In the genomic region with DNA sequence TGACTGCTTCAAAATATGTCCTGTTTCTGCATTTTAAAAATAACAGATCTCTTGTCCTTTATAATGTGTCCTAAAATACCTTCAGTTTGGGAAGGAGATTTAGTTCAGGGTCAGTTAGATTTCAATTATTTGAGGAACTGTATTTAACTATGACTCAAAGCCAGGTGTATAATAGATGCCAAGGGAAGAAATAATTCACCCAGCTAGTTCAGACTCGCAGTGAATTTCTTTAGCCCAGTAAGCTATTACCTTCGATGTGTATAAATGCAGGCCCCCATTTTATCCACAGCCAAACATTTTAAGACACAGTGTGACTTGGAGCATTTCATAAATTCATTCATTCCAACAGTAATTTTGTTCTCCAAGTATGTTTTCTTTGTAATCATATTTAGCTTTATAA, we compare ENCODE assay signal across 18 cellular contexts.
DNase-seq lines count a peak whose midpoint lies in the region; ATAC-seq, FAIRE-seq and TF ChIP-seq lines count a peak whose summit lies in the region.
"Had no signal": no experiment of that assay in that cellular context is flagged by ENCODE, and none has a peak within 500 bp of the region (broad histone marks: within the 10 kb centered on the region; RNA-seq: fewer than 3 reads in every experiment).

No MANE protein-coding gene starts in this region.

- DNase-seq in mammary epithelial cell: peak; percentile 55
- no peak for DNase-seq in MCF 10A (ENCODE audit: unreplicated experiment)
- no peak for DNase-seq in epithelial cell of prostate (ENCODE audit: low read depth, low spot score)
- no peak for DNase-seq in keratinocyte (ENCODE audit: low read depth, low spot score)
- DNase-seq in hippocampal formation (lab: John Stamatoyannopoulos, UW): no peak
- no peak for DNase-seq in pancreas
- DNase-seq: Calu3; CD8-positive, alpha-beta T cell; DMS79 treated with DMSO at 0.1 percent for 48 hours; GM23248; IMR-90 had no signal

- H3K27me3 Mint-ChIP-seq in MCF 10A (ENCODE audit: insufficient read depth, unreplicated experiment): no peaks in the 10 kb centered on the region
- H3K27me3 Mint-ChIP-seq: B cell had no signal

- TF ChIP-seq CTCF in mammary epithelial cell (conservative IDR thresholded peaks at IDR 0.05 in 1 of 2, IDR thresholded peaks at IDR 0.05 in 1 of 2; ENCODE audit: extremely low read depth in 1 of 2, insufficient read depth in 1 of 2, low read depth in 1 of 2, low read length in 2 of 2) (no peak), MCF 10A (IDR thresholded peaks at IDR 0.05; ENCODE audit: unreplicated experiment) (no peak), keratinocyte (optimal IDR thresholded peaks at IDR 0.05 in 1 of 3, IDR thresholded peaks at IDR 0.05 in 1 of 3, conservative IDR thresholded peaks at IDR 0.05 in 1 of 3; ENCODE audit: extremely low read depth in 1 of 3, insufficient read depth in 2 of 3, low read length in 3 of 3) (no peak), pancreas (IDR thresholded peaks at IDR 0.05) (no peak)

- no peaks in the 10 kb centered on the region for H3K36me3 Mint-ChIP-seq in MCF 10A (ENCODE audit: insufficient read depth, unreplicated experiment)
- H3K36me3 Mint-ChIP-seq: CD8-positive, alpha-beta T cell had no signal

- no peak for ATAC-seq in HG03457 (IDR thresholded peaks at IDR 0.05; ENCODE audit: unreplicated experiment)
- no peak for ATAC-seq in pancreas
- ATAC-seq: CD8-positive, alpha-beta T cell; GM12878 had no signal

- no peaks in the 10 kb centered on the region for H3K27me3 ChIP-seq in mammary epithelial cell (ENCODE audit: insufficient read depth, low read length)
- no peaks in the 10 kb centered on the region for H3K27me3 ChIP-seq in keratinocyte (ENCODE audit: control insufficient read depth, extremely low read depth, insufficient read depth, low read length)
- no peaks in the 10 kb centered on the region for H3K27me3 ChIP-seq in pancreas
- H3K27me3 ChIP-seq: BLaER1 treated with 17β-estradiol and CSF1 and Interleukin-3, amounts not matched to agents 10 nM and 100 nM had no signal

- WGBS in mammary epithelial cell (ENCODE audit: low coverage, missing lambda C conversion rate): 0% methylated on average over 2 of the region's 2 CpGs
- WGBS in pancreas, 2 donors: 42 to 45% methylated on average over 2 of the region's 2 CpGs

- dilution Hi-C loops in mammary epithelial cell (cut with HindIII; ENCODE audit: low sequenced_read_pairs): no loop called here
- dilution Hi-C loops in keratinocyte (cut with MboI; ENCODE audit: extremely low pct_ligation_motif_present, low sequenced_read_pairs): no loop called here

- no peaks in the 10 kb centered on the region for H3K9me3 ChIP-seq in mammary epithelial cell (replicated peaks; ENCODE audit: insufficient read depth, low read length)
- no peaks in the 10 kb centered on the region for H3K9me3 ChIP-seq in keratinocyte (ENCODE audit: control insufficient read depth, low read depth, low read length)
- no peaks in the 10 kb centered on the region for H3K9me3 ChIP-seq in pancreas
- H3K9me3 ChIP-seq: HAP-1 had no signal

- H2AFZ ChIP-seq in mammary epithelial cell (ENCODE audit: low read depth, low read length) (no peak overlapping the region), keratinocyte (ENCODE audit: control insufficient read depth, low read length) (no peak overlapping the region)
- H2AFZ ChIP-seq: GM23248 had no signal

- no peak overlapping the region for H3K4me3 Mint-ChIP-seq in MCF 10A (ENCODE audit: unreplicated experiment)
- H3K4me3 Mint-ChIP-seq: B cell; CD8-positive, alpha-beta T cell had no signal

- H3K27ac ChIP-seq in mammary epithelial cell (ENCODE audit: insufficient read depth, low read depth, low read length): no peak overlapping the region
- H3K27ac ChIP-seq in epithelial cell of prostate: peak overlapping the region; percentile 22
- H3K27ac ChIP-seq in keratinocyte (ENCODE audit: control insufficient read depth, insufficient read depth, low read length): no peak overlapping the region
- H3K27ac ChIP-seq in pancreas: no peak overlapping the region
- H3K27ac ChIP-seq: BLaER1 treated with 17β-estradiol and CSF1 and Interleukin-3, amounts not matched to agents 10 nM and 100 nM; GM23248 had no signal

- H3K4me2 ChIP-seq in mammary epithelial cell (ENCODE audit: insufficient read depth, low read depth, low read length) (peak overlapping the region; percentile 26), keratinocyte (ENCODE audit: control insufficient read depth, extremely low read depth, insufficient read depth, low read depth, low read length) (peak overlapping the region; percentile 29)
- H3K4me2 ChIP-seq: BLaER1 treated with 17β-estradiol and CSF1 and Interleukin-3, amounts not matched to agents 10 nM and 100 nM had no signal

- intact Hi-C loops in mammary epithelial cell (cut with micrococcal nuclease) (no loop called here), MCF 10A (cut with micrococcal nuclease) (no loop called here), pancreas (cut with DNase I) (no loop called here)

- no TSS peak for BruUV-seq in mammary epithelial cell (replicated peaks; lab: Mats Ljungman, UMichigan)
- BruUV-seq in MCF 10A (replicated peaks; lab: Mats Ljungman, UMichigan): no TSS peak

- no peak overlapping the region for H3K9ac ChIP-seq in mammary epithelial cell (ENCODE audit: insufficient read depth, low read length)
- H3K9ac ChIP-seq in keratinocyte (ENCODE audit: control insufficient read depth, extremely low read depth, insufficient read depth, low read length): no peak overlapping the region
- H3K9ac ChIP-seq: BLaER1 treated with 17β-estradiol and CSF1 and Interleukin-3, amounts not matched to agents 10 nM and 100 nM; GM23248 had no signal

- H3K4me1 ChIP-seq in mammary epithelial cell (ENCODE audit: insufficient read depth, low read length): peaks cover 7% of the 10 kb centered on the region
- H3K4me1 ChIP-seq in keratinocyte (ENCODE audit: control insufficient read depth, extremely low read depth, insufficient read depth, low read length): peaks cover 8% of the 10 kb centered on the region
- no peaks in the 10 kb centered on the region for H3K4me1 ChIP-seq in pancreas
- H3K4me1 ChIP-seq: BLaER1 treated with 17β-estradiol and CSF1 and Interleukin-3, amounts not matched to agents 10 nM and 100 nM; HAP-1 had no signal

- FAIRE-seq in keratinocyte (lab: Jason Lieb, UNC): peak; percentile 56
- no peak for FAIRE-seq in pancreas (lab: Jason Lieb, UNC)
- FAIRE-seq: GM12878, GM19239, HTR-8/SVneo had no signal

- H4K20me1 ChIP-seq in mammary epithelial cell (ENCODE audit: insufficient read depth, low read length): no peaks in the 10 kb centered on the region
- H4K20me1 ChIP-seq in keratinocyte (ENCODE audit: control insufficient read depth, extremely low read depth, insufficient read depth, low read length): no peaks in the 10 kb centered on the region
- H4K20me1 ChIP-seq: BLaER1 treated with 17β-estradiol and CSF1 and Interleukin-3, amounts not matched to agents 10 nM and 100 nM had no signal

- in situ Hi-C loops in mammary epithelial cell (cut with MboI; ENCODE audit: low sequenced_read_pairs in 2 of 2): no loop called here

- no peak overlapping the region for H3K27ac Mint-ChIP-seq in MCF 10A (ENCODE audit: low read depth, unreplicated experiment)
- H3K27ac Mint-ChIP-seq: B cell; CD8-positive, alpha-beta T cell had no signal

- no peaks in the 10 kb centered on the region for H3K9me1 ChIP-seq in keratinocyte (ENCODE audit: control insufficient read depth, extremely low read depth, insufficient read depth, low read length)

- H3K36me3 ChIP-seq in mammary epithelial cell (ENCODE audit: insufficient read depth, low read length) (no peaks in the 10 kb centered on the region), keratinocyte (ENCODE audit: control insufficient read depth in 2 of 2, extremely low read depth in 1 of 2, insufficient read depth in 2 of 2, low read length in 2 of 2) (no peaks in the 10 kb centered on the region), pancreas (no peaks in the 10 kb centered on the region)
- H3K36me3 ChIP-seq: BLaER1 treated with 17β-estradiol and CSF1 and Interleukin-3, amounts not matched to agents 10 nM and 100 nM; HAP-1 had no signal

- CTCF ChIA-PET in mammary epithelial cell (lab: Charles Lee; ENCODE audit: low non-redundant PET): interaction anchor here (0.6 to 0.7 kb wide), 3 partner anchors 9 to 37 kb away, joined by 3 to 9 read pairs (median 4); no protein-coding TSS in a partner anchor
- CTCF ChIA-PET in MCF 10A (lab: Yijun Ruan, JAX): no interaction called here

- no peak overlapping the region for H3K4me3 ChIP-seq in mammary epithelial cell (replicated peaks in 1 of 3; ENCODE audit: insufficient read depth in 1 of 3, low read depth in 2 of 3, low read length in 3 of 3)
- H3K4me3 ChIP-seq in keratinocyte (ENCODE audit: control insufficient read depth in 2 of 3, extremely low read depth in 1 of 3, insufficient read depth in 2 of 3, low read depth in 1 of 3, low read length in 3 of 3): no peak overlapping the region
- H3K4me3 ChIP-seq in pancreas: no peak overlapping the region
- H3K4me3 ChIP-seq: BLaER1 treated with 17β-estradiol and CSF1 and Interleukin-3, amounts not matched to agents 10 nM and 100 nM; GM12878; GM23248; HAP-1 had no signal

- POLR2A ChIA-PET in MCF 10A (lab: Yijun Ruan, JAX): no interaction called here

- no peaks in the 10 kb centered on the region for H3K9me3 Mint-ChIP-seq in MCF 10A (ENCODE audit: unreplicated experiment)

- H3K79me2 ChIP-seq in mammary epithelial cell (ENCODE audit: insufficient read depth, low read length) (no peaks in the 10 kb centered on the region), keratinocyte (ENCODE audit: control insufficient read depth, insufficient read depth, low read length) (no peaks in the 10 kb centered on the region)

- peaks cover 8% of the 10 kb centered on the region for H3K4me1 Mint-ChIP-seq in MCF 10A (ENCODE audit: insufficient read depth, unreplicated experiment)
- H3K4me1 Mint-ChIP-seq: B cell had no signal
